Comparison of ENCODE assay signal across 11 cellular contexts in the genomic region with DNA sequence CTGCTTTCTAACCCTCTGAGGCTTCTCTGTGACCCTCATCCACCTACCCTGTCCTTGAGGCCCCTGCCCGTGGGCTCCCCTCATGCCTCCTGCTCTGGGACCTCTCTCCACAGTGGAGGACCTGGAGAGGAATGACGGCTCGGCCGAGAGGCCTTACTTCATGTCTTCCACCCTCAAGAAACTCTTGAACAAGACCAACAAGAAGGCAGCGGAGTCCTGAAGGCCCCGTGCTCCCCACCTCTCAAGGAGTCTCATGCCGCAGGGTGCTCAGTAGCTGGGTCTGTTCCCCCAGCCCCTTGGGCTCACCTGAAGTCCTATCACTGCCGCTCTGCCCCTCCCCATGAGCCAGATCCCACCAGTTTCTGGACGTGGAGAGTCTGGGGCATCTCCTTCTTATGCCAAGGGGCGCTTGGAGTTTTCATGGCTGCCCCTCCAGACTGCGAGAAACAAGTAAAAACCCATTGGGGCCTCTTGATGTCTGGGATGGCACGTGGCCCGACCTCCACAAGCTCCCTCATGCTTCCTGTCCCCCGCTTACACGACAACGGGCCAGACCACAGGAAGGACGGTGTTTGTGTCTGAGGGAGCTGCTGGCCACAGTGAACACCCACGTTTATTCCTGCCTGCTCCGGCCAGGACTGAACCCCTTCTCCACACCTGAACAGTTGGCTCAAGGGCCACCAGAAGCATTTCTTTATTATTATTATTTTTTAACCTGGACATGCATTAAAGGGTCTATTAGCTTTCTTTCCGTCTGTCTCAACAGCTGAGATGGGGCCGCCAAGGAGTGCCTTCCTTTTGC. TPM values are rescaled to one million over a fixed set of nuclear protein-coding genes. Genes with fewer than 3 reads are reported as not detected.
DNase-seq lines count a peak whose midpoint lies in the region; ATAC-seq and TF ChIP-seq lines count a peak whose summit lies in the region.
"Had no signal": no experiment of that assay in that cellular context is flagged by ENCODE, and none has a peak within 500 bp of the region (broad histone marks: within the 10 kb centered on the region; RNA-seq: fewer than 3 reads in every experiment).

No MANE protein-coding gene starts in this region.

- no peak overlapping the region for H3K27ac ChIP-seq in CD4-positive, CD25-positive, alpha-beta regulatory T cell (ENCODE audit: insufficient read depth, low read length, poor library complexity, severe bottlenecking)
- H3K27ac ChIP-seq in dorsolateral prefrontal cortex (peak overlapping the region in 47 of 59 donors; percentile 2 to 85 (median 75)), trophoblast cell (ENCODE audit: low read depth, low read length) (peak overlapping the region; percentile 82)

- no peak overlapping the region for H2AK5ac ChIP-seq in trophoblast cell (ENCODE audit: low read length)

- H3K23ac ChIP-seq in trophoblast cell (ENCODE audit: low read length), result no peak overlapping the region

- H3K36me3 Mint-ChIP-seq in CD4-positive, CD25-positive, alpha-beta regulatory T cell, result peaks cover 17% of the 10 kb centered on the region

- H2AFZ ChIP-seq in Loucy (ENCODE audit: low read length) (no peak overlapping the region), trophoblast cell (ENCODE audit: insufficient read depth, low read length, poor library complexity) (no peak overlapping the region)

- H3K4ac ChIP-seq in trophoblast cell (ENCODE audit: low read depth, low read length), result no peak overlapping the region

- peaks cover 0 to 31% (median 12%) of the 10 kb centered on the region in 4 donors for H3K4me1 Mint-ChIP-seq in CD4-positive, CD25-positive, alpha-beta regulatory T cell

- H4K20me1 ChIP-seq in Loucy (ENCODE audit: insufficient read depth, low read length, poor library complexity, severe bottlenecking), result no peaks in the 10 kb centered on the region

- H3K9me2 ChIP-seq in Loucy (replicated peaks; ENCODE audit: low read depth, low read length), result no peaks in the 10 kb centered on the region

- no peaks in the 10 kb centered on the region for H3K27me3 Mint-ChIP-seq in CD4-positive, CD25-positive, alpha-beta regulatory T cell

- H3K14ac ChIP-seq in trophoblast cell (ENCODE audit: low read length), result no peak overlapping the region

- no peak overlapping the region for H3K18ac ChIP-seq in trophoblast cell (ENCODE audit: low read length)

- H3K4me3 ChIP-seq in CD4-positive, CD25-positive, alpha-beta regulatory T cell (ENCODE audit: low read depth, low read length), result no peak overlapping the region
- peak overlapping the region; percentile 33 for H3K4me3 ChIP-seq in Loucy (ENCODE audit: low read length, poor library complexity, severe bottlenecking)
- no peak overlapping the region for H3K4me3 ChIP-seq in dorsolateral prefrontal cortex
- H3K4me3 ChIP-seq in trophoblast cell (ENCODE audit: low read depth, low read length), result no peak overlapping the region

- intact Hi-C loops in dorsolateral prefrontal cortex (cut with DNase I), result loop anchor here (10.0 kb wide), 2 partner anchors 139 to 239 kb away; a partner anchor contains a TSS

- peak overlapping the region; percentile 42 for H2BK12ac ChIP-seq in trophoblast cell (ENCODE audit: low read length)

- peak overlapping the region; percentile 37 for H4K8ac ChIP-seq in trophoblast cell (ENCODE audit: low read depth, low read length)

- peak overlapping the region; percentile 28 for H2BK120ac ChIP-seq in trophoblast cell (ENCODE audit: insufficient read depth, low read length, poor library complexity)

- no peak for DNase-seq in CD4-positive, CD25-positive, alpha-beta regulatory T cell
- DNase-seq in dorsolateral prefrontal cortex (no peak), trophoblast cell (no peak), NCI-H1092 (lab: John Stamatoyannopoulos, UW) (no peak), HuH-7.5 (ENCODE audit: low spot score) (no peak), SIG-M5 treated with dmso at 0.1 percent for 504 hours (lab: John Stamatoyannopoulos, UW; ENCODE audit: unreplicated experiment) (no peak), NCI-H2107 (lab: John Stamatoyannopoulos, UW) (no peak)
- DNase-seq: GOT3, occipital lobe had no signal

- H3K4me2 ChIP-seq in Loucy (ENCODE audit: low read depth, low read length, poor library complexity, severe bottlenecking) (peak overlapping the region; percentile 38), trophoblast cell (ENCODE audit: low read length) (peak overlapping the region; percentile 55)

- H3K79me2 ChIP-seq in Loucy (ENCODE audit: insufficient read depth, low read length) (no peaks in the 10 kb centered on the region), trophoblast cell (ENCODE audit: control insufficient read depth, insufficient read depth, low read length, poor library complexity) (no peaks in the 10 kb centered on the region)

- no peak overlapping the region for H4K12ac ChIP-seq in trophoblast cell (ENCODE audit: low read depth, low read length)

- H3K9me3 Mint-ChIP-seq in CD4-positive, CD25-positive, alpha-beta regulatory T cell, result no peaks in the 10 kb centered on the region
- H3K9me3 Mint-ChIP-seq: dendritic cell treated with granulocyte-macrophage colony-stimulating factor and Interleukin-4, amounts not matched to agents 40 ng/mL and 50 ng/mL, for 4 days had no signal

- peak overlapping the region; percentile 47 for H3K9ac ChIP-seq in Loucy (ENCODE audit: low read depth, low read length, poor library complexity, severe bottlenecking)
- H3K9ac ChIP-seq in trophoblast cell (ENCODE audit: low read length), result peak overlapping the region; percentile 14

- no peak for ATAC-seq in CD4-positive, CD25-positive, alpha-beta regulatory T cell (ENCODE audit: low read depth in 2 of 2)

- peaks cover 3% of the 10 kb centered on the region for H3K4me1 ChIP-seq in CD4-positive, CD25-positive, alpha-beta regulatory T cell (ENCODE audit: control insufficient read depth, insufficient read depth, low read length, poor library complexity, severe bottlenecking)
- peaks cover 21% of the 10 kb centered on the region for H3K4me1 ChIP-seq in Loucy (ENCODE audit: insufficient read depth, low read length, poor library complexity, severe bottlenecking)
- peaks cover 15 to 26% of the 10 kb centered on the region in 2 experiments for H3K4me1 ChIP-seq in trophoblast cell (ENCODE audit: control insufficient read depth in 1 of 2, insufficient read depth in 2 of 2, low read length in 2 of 2)

- H4K91ac ChIP-seq in trophoblast cell (ENCODE audit: low read depth, low read length), result peak overlapping the region; percentile 3

- H3K79me1 ChIP-seq in trophoblast cell (ENCODE audit: low read length), result peaks cover 12% of the 10 kb centered on the region

- WGBS in trophoblast cell (ENCODE audit: extremely low coverage, insufficient coverage, insufficient read length), result no CpG with 5 or more reads among the region's 21 CpGs

- TF ChIP-seq CTCF in Loucy (conservative IDR thresholded peaks at IDR 0.05; ENCODE audit: low read length), result no peak
- TF ChIP-seq CTCF in dorsolateral prefrontal cortex (IDR thresholded peaks at IDR 0.05 in 54 of 56, conservative IDR thresholded peaks at IDR 0.05 in 2 of 56; ENCODE audit: low read depth in 1 of 56, partially characterized antibody in 56 of 56), result no peak

- no peak overlapping the region for H3K4me3 Mint-ChIP-seq in CD4-positive, CD25-positive, alpha-beta regulatory T cell
- H3K4me3 Mint-ChIP-seq: dendritic cell treated with granulocyte-macrophage colony-stimulating factor and Interleukin-4, amounts not matched to agents 40 ng/mL and 50 ng/mL, for 4 days had no signal

- H3F3A ChIP-seq in Loucy (ENCODE audit: low read depth), result no peaks in the 10 kb centered on the region

- peak overlapping the region; percentile 70 for H2BK5ac ChIP-seq in trophoblast cell (ENCODE audit: low read depth, low read length, poor library complexity)

- no peaks in the 10 kb centered on the region for H3K27me3 ChIP-seq in CD4-positive, CD25-positive, alpha-beta regulatory T cell (ENCODE audit: control insufficient read depth, insufficient read depth, low read length)
- H3K27me3 ChIP-seq in Loucy (ENCODE audit: insufficient read depth, low read length, poor library complexity, severe bottlenecking) (no peaks in the 10 kb centered on the region), dorsolateral prefrontal cortex (no peaks in the 10 kb centered on the region), trophoblast cell (ENCODE audit: insufficient read depth, low read length) (no peaks in the 10 kb centered on the region)

- H3K9me3 ChIP-seq in CD4-positive, CD25-positive, alpha-beta regulatory T cell (ENCODE audit: control insufficient read depth in 2 of 2, low read length in 2 of 2), result no peaks in the 10 kb centered on the region
- no peaks in the 10 kb centered on the region for H3K9me3 ChIP-seq in Loucy (ENCODE audit: insufficient read depth, low read depth, low read length)
- peaks cover 3% of the 10 kb centered on the region for H3K9me3 ChIP-seq in trophoblast cell (ENCODE audit: insufficient read depth, low read depth, low read length)

- peak overlapping the region in 2 of 3 donors; percentile 76 to 93 for H3K27ac Mint-ChIP-seq in CD4-positive, CD25-positive, alpha-beta regulatory T cell
- H3K27ac Mint-ChIP-seq: dendritic cell treated with granulocyte-macrophage colony-stimulating factor and Interleukin-4, amounts not matched to agents 40 ng/mL and 50 ng/mL, for 4 days had no signal

- peaks cover 48% of the 10 kb centered on the region for H3K36me3 ChIP-seq in CD4-positive, CD25-positive, alpha-beta regulatory T cell (ENCODE audit: control insufficient read depth, insufficient read depth, low read length)
- H3K36me3 ChIP-seq in Loucy (ENCODE audit: insufficient read depth, low read length), result peaks cover 2% of the 10 kb centered on the region; the same call in 1 of the 2 replicates
- H3K36me3 ChIP-seq in trophoblast cell (ENCODE audit: control insufficient read depth in 1 of 2, insufficient read depth in 2 of 2, low read length in 2 of 2), result peaks cover 47% of the 10 kb centered on the region in 2 experiments

RNA-seq across cellular contexts. Expression of a gene that starts 10.8 kb away (rescaled TPM):
- 444 TPM for total RNA-seq in CD4-positive, CD25-positive, alpha-beta regulatory T cell
- polyA plus RNA-seq in CD4-positive, CD25-positive, alpha-beta regulatory T cell, result 10 to 100 TPM; 54.8 to 70.8 (median 62.1) TPM
- total RNA-seq in dorsolateral prefrontal cortex, result 100 to 1,000 TPM; 131 to 221 (median 179) TPM
- polyA plus RNA-seq in trophoblast cell (2013), result 200 and 209 TPM in 2 replicates

RNA-seq across cellular contexts. Expression of a gene that starts 18.0 kb away (rescaled TPM):
- 236 TPM for total RNA-seq in CD4-positive, CD25-positive, alpha-beta regulatory T cell
- polyA plus RNA-seq in CD4-positive, CD25-positive, alpha-beta regulatory T cell, result 100 to 1,000 TPM; 225 to 280 (median 255) TPM
- total RNA-seq in dorsolateral prefrontal cortex, result 100 to 1,000 TPM in 76 of 120 experiments, 10 to 100 TPM in 44; 64.4 to 187 (median 110) TPM
- polyA plus RNA-seq in trophoblast cell (2013), result 232 and 244 TPM in 2 replicates

RNA-seq across cellular contexts. Expression of a gene that starts 56.3 kb away (rescaled TPM):
- not detected for total RNA-seq in CD4-positive, CD25-positive, alpha-beta regulatory T cell
- not detected for polyA plus RNA-seq in CD4-positive, CD25-positive, alpha-beta regulatory T cell
- total RNA-seq in dorsolateral prefrontal cortex, result 1 to 10 TPM in 25 of 120 experiments, under 1 TPM in 7, not detected in 88; 0.35 to 2.8 (median 1.5) TPM
- polyA plus RNA-seq in trophoblast cell (2013), result 40.5 and 43.5 TPM in 2 replicates
- total RNA-seq: occipital lobe had no signal

RNA-seq across cellular contexts. Expression of a gene that starts 57.9 kb away (rescaled TPM):
- total RNA-seq in CD4-positive, CD25-positive, alpha-beta regulatory T cell, result 37.2 TPM
- 10 to 100 TPM; 30.6 to 43.7 (median 36.9) TPM for polyA plus RNA-seq in CD4-positive, CD25-positive, alpha-beta regulatory T cell
- total RNA-seq in dorsolateral prefrontal cortex, result 100 to 1,000 TPM in 5 of 120 experiments, 10 to 100 TPM in 115; 51.0 to 106 (median 74.7) TPM
- polyA plus RNA-seq in trophoblast cell (2013), result 8.4 and 8.7 TPM in 2 replicates
